In the genomic region with DNA sequence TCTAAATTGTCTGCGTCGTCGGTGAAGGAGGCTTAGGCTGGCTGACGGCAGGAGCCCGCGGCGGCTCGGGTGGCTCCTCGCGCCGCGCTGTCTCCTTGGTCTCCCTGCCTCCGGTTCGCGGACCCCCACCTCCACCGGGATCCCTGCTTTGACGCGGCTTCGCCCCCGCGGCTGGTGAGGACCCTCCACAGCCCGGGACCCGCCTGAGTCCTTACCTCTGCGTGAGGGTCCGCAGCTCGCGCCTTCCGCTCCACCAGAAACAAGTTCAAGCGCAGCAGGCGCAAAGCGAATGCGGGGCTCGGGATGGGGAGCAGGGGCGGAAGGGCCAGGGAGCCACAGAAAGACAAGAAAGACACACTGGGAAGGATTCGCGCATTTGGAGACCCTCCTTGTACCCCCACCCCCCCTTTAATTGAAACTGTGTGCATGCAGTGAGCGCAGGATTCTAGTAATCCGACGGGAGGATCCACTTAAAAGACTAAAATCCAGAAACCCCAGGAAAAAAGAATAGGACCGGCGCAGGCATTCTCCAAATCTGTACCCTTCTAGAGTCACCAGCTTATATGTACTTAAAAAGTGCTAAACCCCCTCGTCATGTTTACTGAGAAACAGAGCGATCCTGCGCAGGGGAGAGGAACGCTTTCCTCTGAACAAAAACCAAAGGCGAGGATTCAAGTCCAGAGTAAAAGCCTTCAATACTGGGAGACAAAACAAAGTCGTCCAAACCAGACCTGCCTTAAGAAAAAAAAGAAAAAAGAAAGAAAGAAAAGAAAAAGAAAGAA, we compare ENCODE assay signal across 10 cellular contexts. TPM values are rescaled to one million over a fixed set of nuclear protein-coding genes. Genes with fewer than 3 reads are reported as not detected.
DNase-seq lines count a peak whose midpoint lies in the region; ATAC-seq and TF ChIP-seq lines count a peak whose summit lies in the region.
"Had no signal": no experiment of that assay in that cellular context is flagged by ENCODE, and none has a peak within 500 bp of the region (broad histone marks: within the 10 kb centered on the region; RNA-seq: fewer than 3 reads in every experiment).

No MANE protein-coding gene starts in this region.

- H3K27ac Mint-ChIP-seq in activated naive CD8-positive, alpha-beta T cell treated with anti-CD3 and anti-CD28 coated beads, Interleukin-2, amount 50 U/mL, for 24 hours, result no peak overlapping the region
- H3K27ac Mint-ChIP-seq in immature natural killer cell, result peak overlapping the region in 1 of 6 donors; percentile 53

- H3K9ac ChIP-seq in GM23248 (peak overlapping the region; percentile 52; the same call in 1 of the 2 replicates), smooth muscle cell (ENCODE audit: low read depth) (peak overlapping the region; percentile 78), Karpas-422 (ENCODE audit: low read length) (no peak overlapping the region)

- H3K9me3 Mint-ChIP-seq in activated naive CD8-positive, alpha-beta T cell treated with anti-CD3 and anti-CD28 coated beads, Interleukin-2, amount 50 U/mL, for 24 hours, result no peaks in the 10 kb centered on the region
- H3K9me3 Mint-ChIP-seq in immature natural killer cell, result no peaks in the 10 kb centered on the region

- TF ChIP-seq CTCF in smooth muscle cell (IDR thresholded peaks at IDR 0.05; ENCODE audit: borderline replicate concordance, insufficient read depth, poor library complexity, severe bottlenecking), result no peak

- H3K9me2 ChIP-seq in GM23248 (ENCODE audit: insufficient read depth) (no peaks in the 10 kb centered on the region), Karpas-422 (replicated peaks; ENCODE audit: insufficient read depth, low read length) (no peaks in the 10 kb centered on the region)

- H3K4me2 ChIP-seq in GM23248 (ENCODE audit: unreplicated experiment) (no peak overlapping the region), smooth muscle cell (peak overlapping the region; percentile 96), Karpas-422 (ENCODE audit: low read depth, low read length, poor library complexity, severe bottlenecking) (no peak overlapping the region)

- no peaks in the 10 kb centered on the region for H3K9me3 ChIP-seq in GM23248 (ENCODE audit: low read depth)
- H3K9me3 ChIP-seq in smooth muscle cell (replicated peaks; ENCODE audit: low read depth), result no peaks in the 10 kb centered on the region
- H3K9me3 ChIP-seq in Karpas-422 (ENCODE audit: low read length), result no peaks in the 10 kb centered on the region
- H3K9me3 ChIP-seq in SJCRH30 (replicated peaks), result no peaks in the 10 kb centered on the region

- no peak for ATAC-seq in activated naive CD8-positive, alpha-beta T cell treated with anti-CD3 and anti-CD28 coated beads, Interleukin-2, amount 50 U/mL, for 24 hours

- H3K79me2 ChIP-seq in GM23248 (ENCODE audit: insufficient read depth) (peaks cover 80% of the 10 kb centered on the region), smooth muscle cell (ENCODE audit: low read depth) (peaks cover 87% of the 10 kb centered on the region), Karpas-422 (ENCODE audit: low read length) (no peaks in the 10 kb centered on the region)

- peak overlapping the region; percentile 54 for H3K4me3 ChIP-seq in GM23248
- H3K4me3 ChIP-seq in smooth muscle cell, result peak overlapping the region; percentile 91
- no peak overlapping the region for H3K4me3 ChIP-seq in Karpas-422 (ENCODE audit: low read length)
- no peak overlapping the region for H3K4me3 ChIP-seq in SJCRH30

- H3F3A ChIP-seq in GM23248 (ENCODE audit: insufficient read depth), result peaks cover 23% of the 10 kb centered on the region; the same call in 1 of the 2 replicates
- peaks cover 10% of the 10 kb centered on the region for H3F3A ChIP-seq in smooth muscle cell (ENCODE audit: low read depth)

- H3K36me3 ChIP-seq in GM23248 (ENCODE audit: low read depth), result no peaks in the 10 kb centered on the region
- H3K36me3 ChIP-seq in smooth muscle cell (ENCODE audit: low read depth), result no peaks in the 10 kb centered on the region
- H3K36me3 ChIP-seq in Karpas-422 (ENCODE audit: insufficient read depth, low read length), result no peaks in the 10 kb centered on the region
- no peaks in the 10 kb centered on the region for H3K36me3 ChIP-seq in SJCRH30

- H4K20me1 ChIP-seq in GM23248 (ENCODE audit: insufficient read depth) (no peaks in the 10 kb centered on the region), smooth muscle cell (ENCODE audit: low read depth) (peaks cover 78% of the 10 kb centered on the region), Karpas-422 (ENCODE audit: insufficient read depth, low read depth, low read length) (peaks cover 27% of the 10 kb centered on the region)

- in situ Hi-C loops in GM23248 (cut with MboI), result loop anchor here (25.0 kb wide), 1 partner anchor 543 kb away; no protein-coding TSS in a partner anchor

- peak overlapping the region; percentile 36 for H3K4me3 Mint-ChIP-seq in activated naive CD8-positive, alpha-beta T cell treated with anti-CD3 and anti-CD28 coated beads, Interleukin-2, amount 50 U/mL, for 24 hours
- H3K4me3 Mint-ChIP-seq in immature natural killer cell, result peak overlapping the region in 4 of 5 donors; percentile 48 to 76 (median 60)

- H3K27me3 ChIP-seq in GM23248 (replicated peaks; ENCODE audit: insufficient read depth), result no peaks in the 10 kb centered on the region
- no peaks in the 10 kb centered on the region for H3K27me3 ChIP-seq in smooth muscle cell (ENCODE audit: low read depth)
- H3K27me3 ChIP-seq in Karpas-422 (ENCODE audit: low read length), result peaks cover 4% of the 10 kb centered on the region; the same call in 1 of the 2 replicates
- no peaks in the 10 kb centered on the region for H3K27me3 ChIP-seq in SJCRH30
- H3K27me3 ChIP-seq: foreskin keratinocyte had no signal

- H3K4me1 ChIP-seq in GM23248 (ENCODE audit: insufficient read depth), result peaks cover 33% of the 10 kb centered on the region
- H3K4me1 ChIP-seq in smooth muscle cell (ENCODE audit: low read depth), result peaks cover 32% of the 10 kb centered on the region
- peaks cover 19% of the 10 kb centered on the region for H3K4me1 ChIP-seq in Karpas-422 (ENCODE audit: low read length)
- H3K4me1 ChIP-seq in SJCRH30, result no peaks in the 10 kb centered on the region

- H3K27ac ChIP-seq in GM23248, result no peak overlapping the region
- peak overlapping the region; percentile 82 for H3K27ac ChIP-seq in smooth muscle cell (ENCODE audit: low read depth)
- H3K27ac ChIP-seq in Karpas-422 (ENCODE audit: low read length), result no peak overlapping the region
- H3K27ac ChIP-seq in SJCRH30, result no peak overlapping the region
- H3K27ac ChIP-seq: foreskin keratinocyte had no signal

- H2AFZ ChIP-seq in GM23248 (peak overlapping the region; percentile 52; the same call in 1 of the 2 replicates), smooth muscle cell (ENCODE audit: low read depth) (peak overlapping the region; percentile 21), Karpas-422 (ENCODE audit: low read length) (no peak overlapping the region)

- no peak for DNase-seq in GM23248
- DNase-seq in activated naive CD8-positive, alpha-beta T cell treated with anti-CD3 and anti-CD28 coated beads, Interleukin-2, amount 50 U/mL, for 24 hours, result no peak
- DNase-seq in immature natural killer cell, result no peak
- no peak for DNase-seq in smooth muscle cell (lab: John Stamatoyannopoulos, UW; ENCODE audit: unreplicated experiment)
- DNase-seq in dermis blood vessel endothelial cell, result no peak
- no peak for DNase-seq in Karpas-422
- no peak for DNase-seq in SJCRH30
- no peak for DNase-seq in DMS114 treated with DMSO at 0.1 percent for 48 hours (lab: John Stamatoyannopoulos, UW; ENCODE audit: unreplicated experiment)
- DNase-seq: foreskin keratinocyte, KBM-7 had no signal

- H3K27me3 Mint-ChIP-seq in activated naive CD8-positive, alpha-beta T cell treated with anti-CD3 and anti-CD28 coated beads, Interleukin-2, amount 50 U/mL, for 24 hours, result peaks cover 5% of the 10 kb centered on the region
- H3K27me3 Mint-ChIP-seq in immature natural killer cell (ENCODE audit: low read depth in 3 of 3), result peaks cover 7 to 15% (median 10%) of the 10 kb centered on the region in 3 donors

- H3K36me3 Mint-ChIP-seq in activated naive CD8-positive, alpha-beta T cell treated with anti-CD3 and anti-CD28 coated beads, Interleukin-2, amount 50 U/mL, for 24 hours (ENCODE audit: low read depth), result peaks cover 16% of the 10 kb centered on the region
- H3K36me3 Mint-ChIP-seq in immature natural killer cell, result peaks cover 3 to 14% (median 11%) of the 10 kb centered on the region in 3 donors

- peaks cover 35% of the 10 kb centered on the region for H3K4me1 Mint-ChIP-seq in activated naive CD8-positive, alpha-beta T cell treated with anti-CD3 and anti-CD28 coated beads, Interleukin-2, amount 50 U/mL, for 24 hours
- peaks cover 34 to 68% of the 10 kb centered on the region in 2 donors for H3K4me1 Mint-ChIP-seq in immature natural killer cell

- 64 to 69% methylated on average over 42 to 47 of the region's 47 CpGs for WGBS in GM23248 (ENCODE audit: low coverage in 1 of 2, low lambda C conversion rate in 2 of 2, missing lambda C conversion rate in 2 of 2), 2 experiments
- 2% methylated on average over 45 of the region's 47 CpGs for WGBS in smooth muscle cell (ENCODE audit: low lambda C conversion rate)

RNA-seq across cellular contexts. Expression of gene PTGR3, which starts 3.8 kb away (rescaled TPM):
- 8.1 and 21.3 TPM in 2 replicates for total RNA-seq in GM23248 (2014; rRNA removed; shearing (Covaris generic))
- polyA plus RNA-seq in GM23248 (2016; fragmentation: Nextera tagmentation; extraction: Ambion mirVana), result 8.8 and 10.2 TPM in 2 replicates
- polyA plus RNA-seq in immature natural killer cell, result 10 to 100 TPM; 18.4 to 32.9 (median 26.1) TPM
- total RNA-seq in smooth muscle cell, result 32.9 and 35.0 TPM in 2 replicates
- 29.6 and 29.7 TPM in 2 replicates for polyA plus RNA-seq in smooth muscle cell
- 21.1 and 23.0 TPM in 2 replicates for total RNA-seq in dermis blood vessel endothelial cell
- 6.6 and 17.7 TPM in 2 replicates for total RNA-seq in Karpas-422 (2014; rRNA removed; shearing (Covaris generic); ENCODE audit: low replicate concordance)
- total RNA-seq in SJCRH30 (2014; rRNA removed; shearing (Covaris generic)), result 8.7 and 12.2 TPM in 2 replicates

RNA-seq across cellular contexts. Expression of gene TSHZ1, which starts 5.4 kb away (rescaled TPM):
- total RNA-seq in GM23248 (2014; rRNA removed; shearing (Covaris generic)), result 4.4 and 5.9 TPM in 2 replicates
- 2.2 and 2.4 TPM in 2 replicates for polyA plus RNA-seq in GM23248 (2016; fragmentation: Nextera tagmentation; extraction: Ambion mirVana)
- 10 to 100 TPM in 1 of 3 donors, 1 to 10 TPM in 2; 1.7 to 10.7 (median 3.5) TPM for polyA plus RNA-seq in immature natural killer cell
- total RNA-seq in smooth muscle cell, result 25.1 and 26.1 TPM in 2 replicates
- 20.7 and 21.3 TPM in 2 replicates for polyA plus RNA-seq in smooth muscle cell
- total RNA-seq in dermis blood vessel endothelial cell, result 10.0 and 15.0 TPM in 2 replicates
- total RNA-seq in Karpas-422 (2014; rRNA removed; shearing (Covaris generic); ENCODE audit: low replicate concordance), result 4.7 and 5.7 TPM in 2 replicates
- total RNA-seq in SJCRH30 (2014; rRNA removed; shearing (Covaris generic)), result 5.5 and 5.7 TPM in 2 replicates

Comparison
In these comparisons a context has a peak if more than half of its experiments do, and no peak if none do; other contexts are left out.
1. H3K4me3 ChIP-seq: peak in GM23248 (single experiment) and smooth muscle cell (single experiment); none in Karpas-422 (single experiment) and SJCRH30 (single experiment).